Comparison of ENCODE assay signal across 1 cellular context in the genomic region with DNA sequence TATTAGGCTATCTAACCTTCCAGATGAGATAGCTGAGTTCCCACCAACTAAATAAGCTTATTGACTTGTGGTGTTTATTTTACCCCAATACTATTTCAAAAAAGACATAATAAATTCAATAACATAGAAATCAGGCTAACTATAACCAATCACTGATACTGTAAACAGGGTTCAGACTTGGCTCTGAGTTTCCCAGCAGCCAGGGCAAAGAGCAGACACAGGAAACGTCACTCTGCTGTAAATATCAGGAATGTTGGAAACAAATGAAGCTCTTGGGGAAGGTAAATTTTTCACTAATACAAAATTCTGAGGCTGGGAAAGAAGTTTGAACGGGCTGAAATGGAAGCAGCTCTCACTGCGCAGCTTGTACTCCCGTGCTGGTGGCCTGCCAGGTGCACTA.
TF ChIP-seq lines count a peak whose summit lies in the region.

No MANE protein-coding gene starts in this region.

TF ChIP-seq in HepG2, 621 proteins besides CTCF, POLR2A, EP300 and RAD21 (continued from another document):
- TF ChIP-seq, protein P1, sequence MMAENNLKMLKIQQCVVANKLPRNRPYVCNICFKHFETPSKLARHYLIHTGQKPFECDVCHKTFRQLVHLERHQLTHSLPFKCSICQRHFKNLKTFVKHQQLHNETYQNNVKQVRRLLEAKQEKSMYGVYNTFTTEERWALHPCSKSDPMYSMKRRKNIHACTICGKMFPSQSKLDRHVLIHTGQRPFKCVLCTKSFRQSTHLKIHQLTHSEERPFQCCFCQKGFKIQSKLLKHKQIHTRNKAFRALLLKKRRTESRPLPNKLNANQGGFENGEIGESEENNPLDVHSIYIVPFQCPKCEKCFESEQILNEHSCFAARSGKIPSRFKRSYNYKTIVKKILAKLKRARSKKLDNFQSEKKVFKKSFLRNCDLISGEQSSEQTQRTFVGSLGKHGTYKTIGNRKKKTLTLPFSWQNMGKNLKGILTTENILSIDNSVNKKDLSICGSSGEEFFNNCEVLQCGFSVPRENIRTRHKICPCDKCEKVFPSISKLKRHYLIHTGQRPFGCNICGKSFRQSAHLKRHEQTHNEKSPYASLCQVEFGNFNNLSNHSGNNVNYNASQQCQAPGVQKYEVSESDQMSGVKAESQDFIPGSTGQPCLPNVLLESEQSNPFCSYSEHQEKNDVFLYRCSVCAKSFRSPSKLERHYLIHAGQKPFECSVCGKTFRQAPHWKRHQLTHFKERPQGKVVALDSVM (CRISPR knock-in tag; IDR thresholded peaks at IDR 0.05): no peak
- TF ChIP-seq GPN1 (CRISPR knock-in tag; IDR thresholded peaks at IDR 0.05; ENCODE audit: borderline replicate concordance): no peak
- TF ChIP-seq TBX2 (CRISPR knock-in tag; IDR thresholded peaks at IDR 0.05; ENCODE audit: borderline replicate concordance): no peak
- no peak for TF ChIP-seq SIX1 (CRISPR knock-in tag; IDR thresholded peaks at IDR 0.05; ENCODE audit: borderline replicate concordance)
- TF ChIP-seq HDAC1 (CRISPR knock-in tag; IDR thresholded peaks at IDR 0.05): no peak
